ENCODE assay signal across 21 cellular contexts in the genomic region with DNA sequence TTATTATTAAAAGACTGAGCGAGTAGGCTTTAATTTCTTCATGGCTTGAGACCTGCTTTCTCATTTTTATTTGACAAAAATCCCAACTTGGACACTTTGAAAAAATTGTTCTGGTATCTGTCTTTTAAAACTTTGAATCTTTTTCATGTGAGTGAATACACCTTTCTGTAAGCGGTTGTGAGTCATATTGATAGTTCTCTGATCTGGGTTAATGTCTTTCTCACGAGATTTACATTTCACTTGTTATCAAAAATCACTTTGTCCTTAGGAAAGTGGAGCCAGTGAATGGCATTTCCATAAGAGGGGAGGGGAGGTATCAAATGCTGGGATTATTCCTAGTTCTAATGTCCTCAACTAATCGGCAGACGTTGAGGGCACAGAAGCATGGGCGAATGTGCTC. TPM values are rescaled to one million over a fixed set of nuclear protein-coding genes. Genes with fewer than 3 reads are reported as not detected.
DNase-seq lines count a peak whose midpoint lies in the region; ATAC-seq, FAIRE-seq and TF ChIP-seq lines count a peak whose summit lies in the region.
"Had no signal": no experiment of that assay in that cellular context is flagged by ENCODE, and none has a peak within 500 bp of the region (broad histone marks: within the 10 kb centered on the region; RNA-seq: fewer than 3 reads in every experiment).

No MANE protein-coding gene starts in this region.

- H3K27ac Mint-ChIP-seq in activated T-cell treated with anti-CD3 and anti-CD28 coated beads, Interleukin-2, amount 50 U/mL, for 24 hours = peak overlapping the region; percentile 1
- peak overlapping the region in 2 of 3 donors; percentile 6 to 77 for H3K27ac Mint-ChIP-seq in CD4-positive, CD25-positive, alpha-beta regulatory T cell
- H3K27ac Mint-ChIP-seq: B cell; CD4-positive, alpha-beta T cell; H9 had no signal

- no peak overlapping the region for H3K27ac ChIP-seq in CD4-positive, CD25-positive, alpha-beta regulatory T cell (ENCODE audit: insufficient read depth, low read length, poor library complexity, severe bottlenecking)
- H3K27ac ChIP-seq in GM12878 (ENCODE audit: control insufficient read depth, insufficient read depth) (no peak overlapping the region), vagina (no peak overlapping the region)
- H3K27ac ChIP-seq: 22Rv1, BLaER1, C4-2B had no signal

- intact Hi-C loops in GM12878 (cut with micrococcal nuclease; ENCODE audit: unreplicated experiment) = no loop called here
- intact Hi-C loops in vagina (cut with DNase I) = no loop called here

- FAIRE-seq in GM12878 (lab: Jason Lieb, UNC) = no peak
- FAIRE-seq: A204.1, GM12892 had no signal

- SMC1A ChIA-PET in GM12878 (lab: Charles Lee; ENCODE audit: uncharacterized antibody, unreplicated experiment) = no interaction called here

- no TSS peak for BruUV-seq in GM12878 (replicated peaks; lab: Mats Ljungman, UMichigan)

- WGBS in GM12878 (ENCODE audit: insufficient coverage, insufficient replicate concordance, low lambda C conversion rate, missing lambda C conversion rate) = 88% methylated on average over 6 of the region's 6 CpGs

- no peaks in the 10 kb centered on the region for H3K27me3 ChIP-seq in CD4-positive, CD25-positive, alpha-beta regulatory T cell (ENCODE audit: control insufficient read depth, insufficient read depth, low read length)
- no peaks in the 10 kb centered on the region for H3K27me3 ChIP-seq in GM12878 (replicated peaks in 1 of 2; ENCODE audit: control insufficient read depth in 2 of 2, insufficient read depth in 2 of 2, low read length in 1 of 2)
- no peaks in the 10 kb centered on the region for H3K27me3 ChIP-seq in vagina
- H3K27me3 ChIP-seq: BLaER1 had no signal

- H3K4me1 ChIP-seq in CD4-positive, CD25-positive, alpha-beta regulatory T cell (ENCODE audit: control insufficient read depth, insufficient read depth, low read length, poor library complexity, severe bottlenecking) = no peaks in the 10 kb centered on the region
- H3K4me1 ChIP-seq in GM12878 (ENCODE audit: control insufficient read depth, insufficient read depth, low read length) (no peaks in the 10 kb centered on the region), vagina (peaks cover 11% of the 10 kb centered on the region)
- H3K4me1 ChIP-seq: BLaER1 had no signal

- H3K27me3 Mint-ChIP-seq in activated T-cell treated with anti-CD3 and anti-CD28 coated beads, Interleukin-2, amount 50 U/mL, for 24 hours = no peaks in the 10 kb centered on the region
- H3K27me3 Mint-ChIP-seq in CD4-positive, CD25-positive, alpha-beta regulatory T cell = no peaks in the 10 kb centered on the region
- H3K27me3 Mint-ChIP-seq: B cell; CD4-positive, alpha-beta T cell had no signal

- H2AFZ ChIP-seq in GM12878 (ENCODE audit: control insufficient read depth, low read depth, low read length) = no peak overlapping the region
- H2AFZ ChIP-seq: GM23338 had no signal

- H3K4me2 ChIP-seq in GM12878 (ENCODE audit: control insufficient read depth, insufficient read depth) = no peak overlapping the region
- H3K4me2 ChIP-seq: BLaER1, GM23338 had no signal

- no peaks in the 10 kb centered on the region for H3K9me3 ChIP-seq in CD4-positive, CD25-positive, alpha-beta regulatory T cell (ENCODE audit: control insufficient read depth in 2 of 2, low read length in 2 of 2)
- H3K9me3 ChIP-seq in GM12878 (replicated peaks; ENCODE audit: control insufficient read depth, insufficient read depth, low read length) (no peaks in the 10 kb centered on the region; the same call in 2 of the 3 replicates), vagina (no peaks in the 10 kb centered on the region)

- POLR2A ChIA-PET in GM12878 (lab: Charles Lee) = no interaction called here

- ATAC-seq in CD4-positive, CD25-positive, alpha-beta regulatory T cell (ENCODE audit: low read depth in 2 of 2) = no peak
- ATAC-seq in GM12878 = peak; percentile 41; the same call in 1 of the 3 replicates
- ATAC-seq: GM23338, HCT116 had no signal

- DNase-seq in activated T-cell treated with anti-CD3 and anti-CD28 coated beads, Interleukin-2, amount 50 U/mL, for 24 hours = no peak
- DNase-seq in activated T-cell treated with anti-CD3 and anti-CD28 coated beads, Interleukin-2, amount 50 U/mL, for 1 hour = no peak
- peak in 1 of 3 donors; percentile 23 for DNase-seq in CD4-positive, CD25-positive, alpha-beta regulatory T cell
- DNase-seq in GM12878 (ENCODE audit: low read depth, low spot score) (no peak), vagina (ENCODE audit: extremely low spot score in 2 of 2) (no peak), NCI-H1092 (lab: John Stamatoyannopoulos, UW) (no peak)
- DNase-seq: Calu3; CD4-positive, alpha-beta T cell; CD8-positive, alpha-beta memory T cell; DMS53; DMS79 treated with DMSO at 0.1 percent for 48 hours; GF-D8; H9 had no signal

- H3K36me3 ChIP-seq in CD4-positive, CD25-positive, alpha-beta regulatory T cell (ENCODE audit: control insufficient read depth, insufficient read depth, low read length) = peaks cover 23% of the 10 kb centered on the region
- H3K36me3 ChIP-seq in GM12878 (ENCODE audit: control insufficient read depth in 2 of 2, insufficient read depth in 2 of 2, low read length in 1 of 2) (no peaks in the 10 kb centered on the region; a peak in 1 of 4 replicates), vagina (no peaks in the 10 kb centered on the region)

- no peak for TF ChIP-seq RAD21 in GM12878 (IDR thresholded peaks at IDR 0.05; ENCODE audit: insufficient read depth, low read depth, low read length)

- H3K79me2 ChIP-seq in GM12878 (ENCODE audit: control insufficient read depth, insufficient read depth, low read length) = no peaks in the 10 kb centered on the region; the same call in none of the 2 replicates

- in situ Hi-C loops in GM12878 (cut with MboI) = no loop called here

- H3K4me3 Mint-ChIP-seq in activated T-cell treated with anti-CD3 and anti-CD28 coated beads, Interleukin-2, amount 50 U/mL, for 24 hours = no peak overlapping the region
- no peak overlapping the region for H3K4me3 Mint-ChIP-seq in CD4-positive, CD25-positive, alpha-beta regulatory T cell
- H3K4me3 Mint-ChIP-seq: B cell; CD4-positive, alpha-beta T cell; CD8-positive, alpha-beta memory T cell; GM23338; H9 had no signal

- peaks cover 69% of the 10 kb centered on the region for H3K36me3 Mint-ChIP-seq in activated T-cell treated with anti-CD3 and anti-CD28 coated beads, Interleukin-2, amount 50 U/mL, for 24 hours (ENCODE audit: low read depth)
- H3K36me3 Mint-ChIP-seq in CD4-positive, CD25-positive, alpha-beta regulatory T cell = peaks cover 39% of the 10 kb centered on the region

- CTCF ChIA-PET in GM12878 (lab: Yijun Ruan, JAX) = no interaction called here

- RAD21 ChIA-PET in GM12878 (lab: Charles Lee; ENCODE audit: unreplicated experiment) = no interaction called here

- no peak overlapping the region for H3K9ac ChIP-seq in GM12878 (ENCODE audit: control insufficient read depth, insufficient read depth, low read length)
- H3K9ac ChIP-seq: BLaER1 had no signal

- H3K4me3 ChIP-seq in CD4-positive, CD25-positive, alpha-beta regulatory T cell (ENCODE audit: low read depth, low read length) = no peak overlapping the region
- H3K4me3 ChIP-seq in GM12878 (no peak overlapping the region), vagina (no peak overlapping the region)
- H3K4me3 ChIP-seq: BLaER1, GM23338 had no signal

- no peaks in the 10 kb centered on the region for H3K9me3 Mint-ChIP-seq in activated T-cell treated with anti-CD3 and anti-CD28 coated beads, Interleukin-2, amount 50 U/mL, for 24 hours
- peaks cover 0 to 2% (median 0%) of the 10 kb centered on the region in 7 donors for H3K9me3 Mint-ChIP-seq in CD4-positive, CD25-positive, alpha-beta regulatory T cell
- H3K9me3 Mint-ChIP-seq: CD8-positive, alpha-beta memory T cell; GM23338; H9 had no signal

- no peak for TF ChIP-seq CTCF in GM12878 (IDR thresholded peaks at IDR 0.05 in 2 of 3, conservative IDR thresholded peaks at IDR 0.05 in 1 of 3; ENCODE audit: control insufficient read depth in 2 of 3, extremely low read depth in 1 of 3, insufficient read depth in 1 of 3, low read depth in 3 of 3, low read length in 3 of 3)
- no peak for TF ChIP-seq CTCF in vagina (IDR thresholded peaks at IDR 0.05)

- no peak for TF ChIP-seq POLR2A in GM12878 (IDR thresholded peaks at IDR 0.05; ENCODE audit: low read depth, low read length)
- no peak for TF ChIP-seq POLR2A in vagina (IDR thresholded peaks at IDR 0.05)

- TF ChIP-seq EP300 in GM12878 (IDR thresholded peaks at IDR 0.05; ENCODE audit: borderline replicate concordance in 1 of 2, control insufficient read depth in 1 of 2, low read depth in 2 of 2, low read length in 2 of 2) = no peak

- peaks cover 4% of the 10 kb centered on the region; the same call in 1 of the 2 replicates for H4K20me1 ChIP-seq in GM12878 (ENCODE audit: control insufficient read depth, insufficient read depth)

- peaks cover 56% of the 10 kb centered on the region for H3K4me1 Mint-ChIP-seq in activated T-cell treated with anti-CD3 and anti-CD28 coated beads, Interleukin-2, amount 50 U/mL, for 24 hours (ENCODE audit: low read depth)
- peaks cover 29 to 68% (median 42%) of the 10 kb centered on the region in 4 donors for H3K4me1 Mint-ChIP-seq in CD4-positive, CD25-positive, alpha-beta regulatory T cell

TF ChIP-seq in GM12878, 131 proteins besides CTCF, POLR2A, EP300 and RAD21 (continues in another document):
- no peak for TF ChIP-seq NR2C2 (IDR thresholded peaks at IDR 0.05; ENCODE audit: borderline replicate concordance, control insufficient read depth, insufficient read length, low read depth)
- 0 out of 2 replicates have a peak, but pooled peaks have one; percentile 22 for TF ChIP-seq JUND (IDR thresholded peaks at IDR 0.05; ENCODE audit: low read depth, low read length)

RNA-seq across cellular contexts. Expression of gene ATP9B, which starts 36.3 kb away (rescaled TPM):
- 75.3 TPM for total RNA-seq in CD4-positive, CD25-positive, alpha-beta regulatory T cell
- polyA plus RNA-seq in CD4-positive, CD25-positive, alpha-beta regulatory T cell = 10 to 100 TPM; 14.1 to 17.7 (median 15.9) TPM
- 228 and 238 TPM in 2 replicates for total RNA-seq in GM12878 (2013; cell fraction: nucleolus; rRNA removed)
- total RNA-seq in GM12878 (2014; rRNA removed) (16.2 and 17.0 TPM in 2 replicates), GM12878 (2014; rRNA removed; fragmentation: Illumina TruSeq; extraction: Trizol) (14.9 and 17.7 TPM in 2 replicates), GM12878 (2021) (15.5 and 17.7 TPM in 2 replicates), vagina (50.3 TPM)
- polyA plus RNA-seq in GM12878 (2011; ENCODE audit: low read depth) = 6.6 TPM
- polyA plus RNA-seq in GM12878 (2011; rRNA removed) (18.8 and 20.7 TPM in 2 replicates), GM12878 (2014; fragmentation: Illumina TruSeq; extraction: Trizol) (10.6 and 11.1 TPM in 2 replicates), GM12878 (2014; fragmentation: Nextera tagmentation; extraction: Ambion mirVana) (1 to 10 TPM in 1 of 2 experiments, under 1 TPM in 1; 0.74 to 1.1 TPM), GM12878 (2014; rRNA removed) (13.0 and 15.1 TPM in 2 replicates), GM12878 (2016; fragmentation: Nextera tagmentation; extraction: Ambion mirVana) (10 to 100 TPM; 11.7 to 12.7 TPM)
- polyA plus RNA-seq in GM12878 (2011; cell fraction: cytosol; rRNA removed) = 16.4 and 20.4 TPM in 2 replicates
- 44.6 and 54.6 TPM in 2 replicates for polyA plus RNA-seq in GM12878 (2011; cell fraction: nucleus; rRNA removed)
- 8.1 and 11.9 TPM in 2 replicates for polyA plus RNA-seq in GM12878 (2012)
- 67.8 and 90.8 TPM in 2 replicates for polyA minus RNA-seq in GM12878 (2011; rRNA and poly(A)+ RNA removed)
- 9.2 and 13.3 TPM in 2 replicates for polyA minus RNA-seq in GM12878 (2011; cell fraction: cytosol; rRNA and poly(A)+ RNA removed)
- polyA minus RNA-seq in GM12878 (2011; cell fraction: nucleus; rRNA and poly(A)+ RNA removed) = 104 and 178 TPM in 2 replicates
